ENCODE assay signal across 22 cellular contexts in the genomic region with DNA sequence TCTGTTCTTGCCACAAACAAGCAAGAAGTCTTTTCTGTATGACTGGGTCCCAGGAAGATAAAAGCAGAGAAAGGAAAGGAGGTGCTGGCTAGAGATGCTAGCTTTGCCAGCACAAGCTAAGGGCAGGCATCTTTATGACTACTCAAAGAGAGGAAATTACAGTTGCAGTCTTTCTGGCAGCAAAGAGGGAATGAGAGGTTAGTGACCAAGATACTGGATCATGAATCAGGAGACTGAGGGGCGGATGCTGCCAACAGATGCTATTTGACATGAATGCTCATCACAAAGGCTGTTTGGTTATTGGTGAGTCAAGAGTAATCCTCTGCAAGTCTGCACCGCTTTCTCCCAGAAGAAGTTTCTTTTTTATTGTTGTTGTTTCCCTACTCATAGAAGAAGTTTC. TPM values are rescaled to one million over a fixed set of nuclear protein-coding genes. Genes with fewer than 3 reads are reported as not detected.
DNase-seq lines count a peak whose midpoint lies in the region; ATAC-seq and TF ChIP-seq lines count a peak whose summit lies in the region.
"Had no signal": no experiment of that assay in that cellular context is flagged by ENCODE, and none has a peak within 500 bp of the region (broad histone marks: within the 10 kb centered on the region; RNA-seq: fewer than 3 reads in every experiment).

No MANE protein-coding gene starts in this region.

- H3K27me3 ChIP-seq in mammary epithelial cell (ENCODE audit: insufficient read depth, low read length) (no peaks in the 10 kb centered on the region), breast epithelium (peaks cover 0 to 2% of the 10 kb centered on the region in 2 donors), parathyroid adenoma (ENCODE audit: control insufficient read depth, insufficient read depth, low read length) (no peaks in the 10 kb centered on the region)
- H3K27me3 ChIP-seq: BE2C, stomach, upper lobe of left lung had no signal

- H3K4me2 ChIP-seq in mammary epithelial cell (ENCODE audit: insufficient read depth, low read depth, low read length) (no peak overlapping the region), parathyroid adenoma (ENCODE audit: low read length) (no peak overlapping the region)
- H3K4me2 ChIP-seq: GM23338 had no signal

- H3K9ac ChIP-seq in mammary epithelial cell (ENCODE audit: insufficient read depth, low read length) (no peak overlapping the region), parathyroid adenoma (no peak overlapping the region)

- POLR2A ChIA-PET in activated CD4-positive, alpha-beta memory T cell treated with anti-CD3 and anti-CD28 coated beads for 36 hours (lab: Charles Lee) = no interaction called here

- no peaks in the 10 kb centered on the region for H3K9me3 Mint-ChIP-seq in HFFc6
- H3K9me3 Mint-ChIP-seq in activated CD4-positive, alpha-beta memory T cell treated with anti-CD3 and anti-CD28 coated beads for 36 hours = no peaks in the 10 kb centered on the region
- H3K9me3 Mint-ChIP-seq: activated naive CD8-positive, alpha-beta T cell treated with anti-CD3 and anti-CD28 coated beads, Interleukin-2, amount 10 ng/mL, durations not matched to agents 7 days and 5 days; GM23338 had no signal

- H4K20me1 ChIP-seq in mammary epithelial cell (ENCODE audit: insufficient read depth, low read length) = no peaks in the 10 kb centered on the region

- no peak for TF ChIP-seq POLR2A in breast epithelium (IDR thresholded peaks at IDR 0.05)

- H3K27ac ChIP-seq in mammary epithelial cell (ENCODE audit: insufficient read depth, low read depth, low read length) = no peak overlapping the region
- H3K27ac ChIP-seq in breast epithelium = no peak overlapping the region
- peak overlapping the region; percentile 29 for H3K27ac ChIP-seq in parathyroid adenoma
- H3K27ac ChIP-seq: coronary artery, stomach, upper lobe of left lung had no signal

- dilution Hi-C loops in mammary epithelial cell (cut with HindIII; ENCODE audit: low sequenced_read_pairs) = no loop called here

- CTCF ChIA-PET in mammary epithelial cell (lab: Charles Lee; ENCODE audit: low non-redundant PET) = no interaction called here
- CTCF ChIA-PET in activated CD4-positive, alpha-beta memory T cell treated with anti-CD3 and anti-CD28 coated beads for 36 hours (lab: Charles Lee) = interaction anchor here (0.8 to 2.1 kb wide), 3 partner anchors 15 to 21 kb away, joined by 3 to 7 read pairs (median 6); no protein-coding TSS in a partner anchor

- no peaks in the 10 kb centered on the region for H3K79me2 ChIP-seq in mammary epithelial cell (ENCODE audit: insufficient read depth, low read length)
- H3K79me2 ChIP-seq in parathyroid adenoma = no peaks in the 10 kb centered on the region

- H3K36me3 Mint-ChIP-seq in HFFc6 (ENCODE audit: low read depth) = no peaks in the 10 kb centered on the region
- no peaks in the 10 kb centered on the region for H3K36me3 Mint-ChIP-seq in activated CD4-positive, alpha-beta memory T cell treated with anti-CD3 and anti-CD28 coated beads for 36 hours
- H3K36me3 Mint-ChIP-seq: activated naive CD8-positive, alpha-beta T cell treated with anti-CD3 and anti-CD28 coated beads, Interleukin-2, amount 10 ng/mL, durations not matched to agents 7 days and 5 days had no signal

- H3K4me1 Mint-ChIP-seq in HFFc6 (ENCODE audit: low read depth) = peaks cover 18% of the 10 kb centered on the region
- peaks cover 18% of the 10 kb centered on the region for H3K4me1 Mint-ChIP-seq in activated CD4-positive, alpha-beta memory T cell treated with anti-CD3 and anti-CD28 coated beads for 36 hours (ENCODE audit: low read depth)

- H3K4me3 ChIP-seq in mammary epithelial cell (replicated peaks in 1 of 3; ENCODE audit: insufficient read depth in 1 of 3, low read depth in 2 of 3, low read length in 3 of 3) (no peak overlapping the region), breast epithelium (no peak overlapping the region), parathyroid adenoma (ENCODE audit: low read depth, low read length) (no peak overlapping the region)
- H3K4me3 ChIP-seq: coronary artery, GM23338, stomach, upper lobe of left lung had no signal

- in situ Hi-C loops in mammary epithelial cell (cut with MboI; ENCODE audit: low sequenced_read_pairs in 2 of 2) = no loop called here

- H3K27me3 Mint-ChIP-seq in HFFc6 (ENCODE audit: insufficient read depth) = peaks cover 4% of the 10 kb centered on the region; the same call in 1 of the 2 replicates
- no peaks in the 10 kb centered on the region for H3K27me3 Mint-ChIP-seq in activated CD4-positive, alpha-beta memory T cell treated with anti-CD3 and anti-CD28 coated beads for 36 hours

- H3K9me3 ChIP-seq in mammary epithelial cell (replicated peaks; ENCODE audit: insufficient read depth, low read length) = no peaks in the 10 kb centered on the region
- no peaks in the 10 kb centered on the region for H3K9me3 ChIP-seq in breast epithelium
- no peaks in the 10 kb centered on the region for H3K9me3 ChIP-seq in parathyroid adenoma (ENCODE audit: control insufficient read depth, low read length)
- H3K9me3 ChIP-seq: BE2C, Caco-2, stomach, upper lobe of left lung had no signal

- H3K27ac Mint-ChIP-seq in HFFc6 = no peak overlapping the region; the same call in 1 of the 2 replicates
- H3K27ac Mint-ChIP-seq in activated CD4-positive, alpha-beta memory T cell treated with anti-CD3 and anti-CD28 coated beads for 36 hours = peak overlapping the region; percentile 55
- H3K27ac Mint-ChIP-seq: GM23338 had no signal

- TF ChIP-seq CTCF in mammary epithelial cell (conservative IDR thresholded peaks at IDR 0.05 in 1 of 2, IDR thresholded peaks at IDR 0.05 in 1 of 2; ENCODE audit: extremely low read depth in 1 of 2, insufficient read depth in 1 of 2, low read depth in 1 of 2, low read length in 2 of 2) (no peak), breast epithelium (IDR thresholded peaks at IDR 0.05) (no peak), HFFc6 (IDR thresholded peaks at IDR 0.05) (no peak), parathyroid adenoma (IDR thresholded peaks at IDR 0.05) (no peak)

- 53% methylated on average over 2 of the region's 2 CpGs for WGBS in mammary epithelial cell (ENCODE audit: low coverage, missing lambda C conversion rate)

- DNase-seq in mammary epithelial cell (peak; percentile 14), breast epithelium (ENCODE audit: low spot score in 2 of 2) (no peak), HFFc6 (peak; percentile 52), NCI-H2171 (lab: John Stamatoyannopoulos, UW) (no peak), posterior vena cava (ENCODE audit: low spot score) (no peak)
- DNase-seq in activated CD4-positive, alpha-beta memory T cell treated with anti-CD3 and anti-CD28 coated beads for 36 hours = peak; percentile 40
- DNase-seq: activated naive CD8-positive, alpha-beta T cell treated with anti-CD3 and anti-CD28 coated beads, Interleukin-2, amount 10 ng/mL, durations not matched to agents 7 days and 5 days; BE2C; Caco-2; foreskin melanocyte; kidney; NCI-H1417 treated with DMSO at 0.1 percent for 48 hours; NCI-H2171 treated with DMSO at 0.1 percent for 48 hours; NCI-H774; stomach; upper lobe of left lung had no signal

- no peak overlapping the region for H3K4me3 Mint-ChIP-seq in HFFc6
- no peak overlapping the region for H3K4me3 Mint-ChIP-seq in activated CD4-positive, alpha-beta memory T cell treated with anti-CD3 and anti-CD28 coated beads for 36 hours
- H3K4me3 Mint-ChIP-seq: activated naive CD8-positive, alpha-beta T cell treated with anti-CD3 and anti-CD28 coated beads, Interleukin-2, amount 10 ng/mL, durations not matched to agents 7 days and 5 days; GM23338 had no signal

- H2AFZ ChIP-seq in mammary epithelial cell (ENCODE audit: low read depth, low read length) (no peak overlapping the region), parathyroid adenoma (no peak overlapping the region)
- H2AFZ ChIP-seq: GM23338 had no signal

- intact Hi-C loops in mammary epithelial cell (cut with micrococcal nuclease) (no loop called here), breast epithelium (cut with DNase I; ENCODE audit: low total_unique reads) (no loop called here), posterior vena cava (cut with DNase I) (no loop called here)
- intact Hi-C loops in activated CD4-positive, alpha-beta memory T cell treated with anti-CD3 and anti-CD28 coated beads for 36 hours (cut with micrococcal nuclease) = loop anchor here (1.0 to 10.0 kb wide), 3 partner anchors 18 to 210 kb away; no protein-coding TSS in a partner anchor

- no peaks in the 10 kb centered on the region for H3K36me3 ChIP-seq in mammary epithelial cell (ENCODE audit: insufficient read depth, low read length)
- no peaks in the 10 kb centered on the region for H3K36me3 ChIP-seq in breast epithelium
- H3K36me3 ChIP-seq in parathyroid adenoma (ENCODE audit: control insufficient read depth, insufficient read depth, low read length) = no peaks in the 10 kb centered on the region
- H3K36me3 ChIP-seq: BE2C, stomach, upper lobe of left lung had no signal

- H3K4me1 ChIP-seq in mammary epithelial cell (ENCODE audit: insufficient read depth, low read length) (peaks cover 2% of the 10 kb centered on the region), breast epithelium (no peaks in the 10 kb centered on the region), parathyroid adenoma (no peaks in the 10 kb centered on the region)
- H3K4me1 ChIP-seq: upper lobe of left lung had no signal

- no TSS peak for BruUV-seq in mammary epithelial cell (replicated peaks; lab: Mats Ljungman, UMichigan)

- ATAC-seq in HG03442 (IDR thresholded peaks at IDR 0.05; ENCODE audit: unreplicated experiment) = no peak
- ATAC-seq: GM23338, Panc1, sciatic nerve had no signal

RNA-seq across cellular contexts. Expression of gene XIAP, which starts 5.5 kb away (rescaled TPM):
- total RNA-seq in mammary epithelial cell = 10 to 100 TPM; 23.3 to 43.4 TPM
- 9.4 TPM for polyA plus RNA-seq in mammary epithelial cell
- 40.2 TPM for polyA minus RNA-seq in mammary epithelial cell
- total RNA-seq in breast epithelium = 10 to 100 TPM; 38.7 to 47.6 (median 44.2) TPM
- total RNA-seq in HFFc6 (2021; fragmentation: NEBNext Ultra II Directional; extraction: Animal tissue kit (Norgen Biotek cat#: 25700)) = 10 to 100 TPM; 34.4 to 48.4 (median 38.8) TPM
- 10 to 100 TPM; 33.9 to 36.1 TPM for total RNA-seq in activated CD4-positive, alpha-beta memory T cell treated with anti-CD3 and anti-CD28 coated beads for 36 hours
- total RNA-seq in posterior vena cava = 10 to 100 TPM; 38.2 to 41.4 TPM

Comparison
In these comparisons a context has a peak if more than half of its experiments do, and no peak if none do; other contexts are left out.
1. DNase-seq: peak in mammary epithelial cell (single experiment), HFFc6 (single experiment) and activated CD4-positive, alpha-beta memory T cell treated with anti-CD3 and anti-CD28 coated beads for 36 hours (single experiment); none in breast epithelium (0 of 2), NCI-H2171 (single experiment) and posterior vena cava (single experiment).